Comparison of ENCODE assay signal across 8 cellular contexts in genomic region chr12:53300187-53300586, GRCh38. TPM values are rescaled to one million over a fixed set of nuclear protein-coding genes. Genes with fewer than 3 reads are reported as not detected.
DNase-seq lines count a peak whose midpoint lies in the region; TF ChIP-seq lines count a peak whose summit lies in the region.

No MANE protein-coding gene starts in this region.

- peak overlapping the region; percentile 66 for H4K12ac ChIP-seq in trophoblast cell (ENCODE audit: low read depth, low read length)

- peak overlapping the region; percentile 89 for H3K4me2 ChIP-seq in trophoblast cell (ENCODE audit: low read length)

- intact Hi-C loops in esophagus muscularis mucosa (cut with DNase I) = no loop called here

- H3K36me3 ChIP-seq in SK-N-MC (ENCODE audit: insufficient read depth, low read length) (peaks cover 45% of the 10 kb centered on the region), esophagus muscularis mucosa (peaks cover 2 to 58% (median 46%) of the 10 kb centered on the region in 4 donors), trophoblast cell (ENCODE audit: control insufficient read depth in 1 of 2, insufficient read depth in 2 of 2, low read length in 2 of 2) (peaks cover 19 to 26% of the 10 kb centered on the region in 2 experiments)

- H3K18ac ChIP-seq in trophoblast cell (ENCODE audit: low read length) = peak overlapping the region; percentile 60

- H3K36me3 Mint-ChIP-seq in T-helper 1 cell treated with Interleukin-12 subunit alpha and Interleukin-12 subunit beta and Interleukin-4 antibody, amounts not matched to agents 30 μg/mL and 1 μg/mL, for 36 hours (ENCODE audit: low read depth) = peaks cover 39% of the 10 kb centered on the region

- H3K79me2 ChIP-seq in trophoblast cell (ENCODE audit: control insufficient read depth, insufficient read depth, low read length, poor library complexity) = peaks cover 9% of the 10 kb centered on the region

- TF ChIP-seq CTCF in esophagus muscularis mucosa (IDR thresholded peaks at IDR 0.05) = no peak

- no peaks in the 10 kb centered on the region for H3K27me3 Mint-ChIP-seq in T-helper 1 cell treated with Interleukin-12 subunit alpha and Interleukin-12 subunit beta and Interleukin-4 antibody, amounts not matched to agents 30 μg/mL and 1 μg/mL, for 36 hours (ENCODE audit: low read depth)

- peaks cover 33 to 76% (median 69%) of the 10 kb centered on the region in 4 donors for H3K4me1 ChIP-seq in esophagus muscularis mucosa
- H3K4me1 ChIP-seq in trophoblast cell (ENCODE audit: control insufficient read depth in 1 of 2, insufficient read depth in 2 of 2, low read length in 2 of 2) = peaks cover 4 to 11% of the 10 kb centered on the region in 2 experiments

- no peak for DNase-seq in T-helper 1 cell
- no peak for DNase-seq in SK-N-MC (ENCODE audit: low read depth, low spot score)
- no peak for DNase-seq in esophagus muscularis mucosa (ENCODE audit: extremely low spot score)
- DNase-seq in trophoblast cell = no peak
- DNase-seq in NCI-H82 treated with DMSO at 0.1 percent for 48 hours (lab: John Stamatoyannopoulos, UW; ENCODE audit: unreplicated experiment) = no peak
- DNase-seq in activated CD4-positive, CD25-positive, alpha-beta regulatory T cell (lab: John Stamatoyannopoulos, UW) = no peak
- DNase-seq in SK-N-DZ (ENCODE audit: low spot score) = no peak

- H3K9me3 ChIP-seq in SK-N-MC (ENCODE audit: low read depth, low read length) (no peaks in the 10 kb centered on the region), esophagus muscularis mucosa (no peaks in the 10 kb centered on the region), trophoblast cell (ENCODE audit: insufficient read depth, low read depth, low read length) (peaks cover 3% of the 10 kb centered on the region)

- H3K27me3 ChIP-seq in esophagus muscularis mucosa (no peaks in the 10 kb centered on the region), trophoblast cell (ENCODE audit: insufficient read depth, low read length) (no peaks in the 10 kb centered on the region)

- peak overlapping the region; percentile 60 for H2BK120ac ChIP-seq in trophoblast cell (ENCODE audit: insufficient read depth, low read length, poor library complexity)

- 3% methylated on average over 12 of the region's 12 CpGs for WGBS in esophagus muscularis mucosa
- WGBS in trophoblast cell (ENCODE audit: extremely low coverage, insufficient coverage, insufficient read length) = no CpG with 5 or more reads among the region's 12 CpGs

- H4K8ac ChIP-seq in trophoblast cell (ENCODE audit: low read depth, low read length) = peak overlapping the region; percentile 89

- H2AK5ac ChIP-seq in trophoblast cell (ENCODE audit: low read length) = peak overlapping the region; percentile 1

- TF ChIP-seq EP300 in esophagus muscularis mucosa (IDR thresholded peaks at IDR 0.05) = no peak

- H2BK12ac ChIP-seq in trophoblast cell (ENCODE audit: low read length) = no peak overlapping the region

- no peak for TF ChIP-seq POLR2A in esophagus muscularis mucosa (IDR thresholded peaks at IDR 0.05; ENCODE audit: low read depth)

- peaks cover 9% of the 10 kb centered on the region for H3K79me1 ChIP-seq in trophoblast cell (ENCODE audit: low read length)

- peak overlapping the region; percentile 13 for H2BK5ac ChIP-seq in trophoblast cell (ENCODE audit: low read depth, low read length, poor library complexity)

- no peak overlapping the region for H3K23ac ChIP-seq in trophoblast cell (ENCODE audit: low read length)

- peak overlapping the region; percentile 83 for H3K9ac ChIP-seq in SK-N-MC (ENCODE audit: insufficient read length)
- peak overlapping the region; percentile 80 for H3K9ac ChIP-seq in trophoblast cell (ENCODE audit: low read length)

- H3K4me3 ChIP-seq in SK-N-MC (peak overlapping the region; percentile 92), esophagus muscularis mucosa (peak overlapping the region; percentile 79 to 90 (median 86)), trophoblast cell (ENCODE audit: low read depth, low read length) (peak overlapping the region; percentile 91)

- H2AFZ ChIP-seq in trophoblast cell (ENCODE audit: insufficient read depth, low read length, poor library complexity) = peak overlapping the region; percentile 68

- H4K91ac ChIP-seq in trophoblast cell (ENCODE audit: low read depth, low read length) = peak overlapping the region; percentile 64

- peak overlapping the region; percentile 66 for H3K14ac ChIP-seq in trophoblast cell (ENCODE audit: low read length)

- H3K27ac ChIP-seq in SK-N-MC = no peak overlapping the region
- H3K27ac ChIP-seq in esophagus muscularis mucosa (replicated peaks in 1 of 4) = peak overlapping the region; percentile 68 to 83 (median 77)
- peak overlapping the region; percentile 65 for H3K27ac ChIP-seq in trophoblast cell (ENCODE audit: low read depth, low read length)

- peak overlapping the region; percentile 96 for H3K4me3 Mint-ChIP-seq in T-helper 1 cell treated with Interleukin-12 subunit alpha and Interleukin-12 subunit beta and Interleukin-4 antibody, amounts not matched to agents 30 μg/mL and 1 μg/mL, for 36 hours

- H3K9me3 Mint-ChIP-seq in T-helper 1 cell treated with Interleukin-12 subunit alpha and Interleukin-12 subunit beta and Interleukin-4 antibody, amounts not matched to agents 30 μg/mL and 1 μg/mL, for 36 hours = no peaks in the 10 kb centered on the region

- H3K4me1 Mint-ChIP-seq in T-helper 1 cell treated with Interleukin-12 subunit alpha and Interleukin-12 subunit beta and Interleukin-4 antibody, amounts not matched to agents 30 μg/mL and 1 μg/mL, for 36 hours (ENCODE audit: low read depth) = peaks cover 47% of the 10 kb centered on the region

- peak overlapping the region; percentile 37 for H3K4ac ChIP-seq in trophoblast cell (ENCODE audit: low read depth, low read length)

- peak overlapping the region; percentile 88 for H3K27ac Mint-ChIP-seq in T-helper 1 cell treated with Interleukin-12 subunit alpha and Interleukin-12 subunit beta and Interleukin-4 antibody, amounts not matched to agents 30 μg/mL and 1 μg/mL, for 36 hours

RNA-seq across cellular contexts. Expression of gene MYG1, which starts 0.7 kb away (rescaled TPM):
- 10 to 100 TPM; 41.6 to 63.0 (median 46.2) TPM for total RNA-seq in esophagus muscularis mucosa
- polyA plus RNA-seq in trophoblast cell (2013) = 44.5 and 48.7 TPM in 2 replicates
- 99.9 and 106 TPM in 2 replicates for polyA plus RNA-seq in SK-N-DZ (2014; cell fraction: cytosol; rRNA removed)
- 62.8 and 70.8 TPM in 2 replicates for polyA plus RNA-seq in SK-N-DZ (2014; cell fraction: nucleus; rRNA removed)

RNA-seq across cellular contexts. Expression of gene PFDN5, which starts 4.8 kb away (rescaled TPM):
- total RNA-seq in esophagus muscularis mucosa = 100 to 1,000 TPM; 446 to 812 (median 631) TPM
- 302 and 315 TPM in 2 replicates for polyA plus RNA-seq in trophoblast cell (2013)
- polyA plus RNA-seq in SK-N-DZ (2014; cell fraction: cytosol; rRNA removed) = 675 and 816 TPM in 2 replicates
- polyA plus RNA-seq in SK-N-DZ (2014; cell fraction: nucleus; rRNA removed) = 822 and 978 TPM in 2 replicates

RNA-seq across cellular contexts. Expression of gene AAAS, which starts 21.2 kb away (rescaled TPM):
- 10 to 100 TPM; 35.1 to 46.2 (median 38.3) TPM for total RNA-seq in esophagus muscularis mucosa
- 36.5 and 38.2 TPM in 2 replicates for polyA plus RNA-seq in trophoblast cell (2013)
- 147 and 171 TPM in 2 replicates for polyA plus RNA-seq in SK-N-DZ (2014; cell fraction: cytosol; rRNA removed)
- 254 and 291 TPM in 2 replicates for polyA plus RNA-seq in SK-N-DZ (2014; cell fraction: nucleus; rRNA removed)

RNA-seq across cellular contexts. Expression of gene ESPL1, which starts 32.1 kb away (rescaled TPM):
- 1 to 10 TPM in 1 of 4 donors, under 1 TPM in 3; under 0.01 to 2.0 (median 0.24) TPM for total RNA-seq in esophagus muscularis mucosa
- polyA plus RNA-seq in trophoblast cell (2013) = 12.8 and 13.8 TPM in 2 replicates
- polyA plus RNA-seq in SK-N-DZ (2014; cell fraction: cytosol; rRNA removed) = 60.0 and 67.0 TPM in 2 replicates
- 114 and 155 TPM in 2 replicates for polyA plus RNA-seq in SK-N-DZ (2014; cell fraction: nucleus; rRNA removed)

RNA-seq across cellular contexts. Expression of gene SP7, which starts 36.0 kb away (rescaled TPM):
- total RNA-seq in esophagus muscularis mucosa = not detected
- 0.03 TPM in 1 of 2 replicates, not detected in the other for polyA plus RNA-seq in trophoblast cell (2013)
- 0.35 and 1.1 TPM in 2 replicates for polyA plus RNA-seq in SK-N-DZ (2014; cell fraction: cytosol; rRNA removed)
- 0.11 and 0.94 TPM in 2 replicates for polyA plus RNA-seq in SK-N-DZ (2014; cell fraction: nucleus; rRNA removed)
